ENCODE assay signal across 1 cellular context in the genomic region with DNA sequence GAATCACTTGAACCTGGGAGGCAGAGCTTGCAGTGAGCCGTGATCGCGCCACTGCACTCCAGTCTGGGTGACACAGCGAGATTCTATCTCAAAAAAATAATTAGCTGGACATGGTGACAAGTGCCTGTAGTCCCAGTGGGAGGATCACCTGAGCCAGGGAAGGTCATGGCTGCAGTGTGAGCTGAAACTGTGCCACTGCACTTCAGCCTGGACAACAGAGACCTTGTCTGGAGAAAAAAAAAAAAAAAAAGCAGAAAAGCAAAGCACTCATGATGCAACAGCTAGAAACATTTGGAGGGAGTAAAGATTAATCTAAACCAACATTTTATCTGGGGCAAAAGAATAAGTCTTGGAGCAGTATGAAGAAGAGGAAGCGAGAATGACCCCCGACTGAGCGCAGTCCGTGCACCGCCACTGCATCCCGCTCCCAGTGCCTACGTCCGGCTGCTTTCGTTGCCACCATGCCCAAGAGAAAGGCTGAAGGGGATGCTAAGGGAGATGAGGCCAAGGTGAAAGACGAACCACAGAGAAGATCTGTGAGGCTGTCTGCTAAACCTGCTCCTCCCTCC.
A peak's percentile ranks its signal among the peaks of the same experiment; 100 is the strongest.
TF ChIP-seq lines count a peak whose summit lies in the region.

No MANE protein-coding gene starts in this region.

TF ChIP-seq in HepG2, 621 proteins besides CTCF, POLR2A, EP300 and RAD21 (continued from another document and continues in another):
- TF ChIP-seq NFIC (IDR thresholded peaks at IDR 0.05; ENCODE audit: low read length): no peak
- no peak for TF ChIP-seq ZNF260 (CRISPR knock-in tag; IDR thresholded peaks at IDR 0.05; ENCODE audit: borderline replicate concordance, low read depth)
- no peak for TF ChIP-seq ZNF3 (CRISPR knock-in tag; IDR thresholded peaks at IDR 0.05)
- TF ChIP-seq ZNF232 (CRISPR knock-in tag; IDR thresholded peaks at IDR 0.05; ENCODE audit: borderline replicate concordance): no peak
- no peak for TF ChIP-seq ZBTB25 (CRISPR knock-in tag; IDR thresholded peaks at IDR 0.05)
- TF ChIP-seq, protein P1, sequence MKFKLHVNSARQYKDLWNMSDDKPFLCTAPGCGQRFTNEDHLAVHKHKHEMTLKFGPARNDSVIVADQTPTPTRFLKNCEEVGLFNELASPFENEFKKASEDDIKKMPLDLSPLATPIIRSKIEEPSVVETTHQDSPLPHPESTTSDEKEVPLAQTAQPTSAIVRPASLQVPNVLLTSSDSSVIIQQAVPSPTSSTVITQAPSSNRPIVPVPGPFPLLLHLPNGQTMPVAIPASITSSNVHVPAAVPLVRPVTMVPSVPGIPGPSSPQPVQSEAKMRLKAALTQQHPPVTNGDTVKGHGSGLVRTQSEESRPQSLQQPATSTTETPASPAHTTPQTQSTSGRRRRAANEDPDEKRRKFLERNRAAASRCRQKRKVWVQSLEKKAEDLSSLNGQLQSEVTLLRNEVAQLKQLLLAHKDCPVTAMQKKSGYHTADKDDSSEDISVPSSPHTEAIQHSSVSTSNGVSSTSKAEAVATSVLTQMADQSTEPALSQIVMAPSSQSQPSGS (CRISPR knock-in tag; IDR thresholded peaks at IDR 0.05): no peak
- no peak for TF ChIP-seq SNAPC5 (CRISPR knock-in tag; IDR thresholded peaks at IDR 0.05; ENCODE audit: borderline replicate concordance)
- peak; percentile 51 for TF ChIP-seq HOXA3 (CRISPR knock-in tag; IDR thresholded peaks at IDR 0.05)
- peak; percentile 94 for TF ChIP-seq CEBPG (CRISPR knock-in tag; IDR thresholded peaks at IDR 0.05)
- TF ChIP-seq SOX5 (CRISPR knock-in tag; IDR thresholded peaks at IDR 0.05; ENCODE audit: borderline replicate concordance): peak; percentile 62; the same call in 1 of the 2 replicates
- no peak for TF ChIP-seq ELF4 (CRISPR knock-in tag; IDR thresholded peaks at IDR 0.05; ENCODE audit: borderline replicate concordance)
- peak; percentile 40; the same call in 1 of the 2 replicates for TF ChIP-seq PAXIP1 (CRISPR knock-in tag; conservative IDR thresholded peaks at IDR 0.05)
- TF ChIP-seq, protein P2, sequence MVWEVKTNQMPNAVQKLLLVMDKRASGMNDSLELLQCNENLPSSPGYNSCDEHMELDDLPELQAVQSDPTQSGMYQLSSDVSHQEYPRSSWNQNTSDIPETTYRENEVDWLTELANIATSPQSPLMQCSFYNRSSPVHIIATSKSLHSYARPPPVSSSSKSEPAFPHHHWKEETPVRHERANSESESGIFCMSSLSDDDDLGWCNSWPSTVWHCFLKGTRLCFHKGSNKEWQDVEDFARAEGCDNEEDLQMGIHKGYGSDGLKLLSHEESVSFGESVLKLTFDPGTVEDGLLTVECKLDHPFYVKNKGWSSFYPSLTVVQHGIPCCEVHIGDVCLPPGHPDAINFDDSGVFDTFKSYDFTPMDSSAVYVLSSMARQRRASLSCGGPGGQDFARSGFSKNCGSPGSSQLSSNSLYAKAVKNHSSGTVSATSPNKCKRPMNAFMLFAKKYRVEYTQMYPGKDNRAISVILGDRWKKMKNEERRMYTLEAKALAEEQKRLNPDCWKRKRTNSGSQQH (CRISPR knock-in tag; IDR thresholded peaks at IDR 0.05; ENCODE audit: low read depth): no peak
- TF ChIP-seq ZFP90 (CRISPR knock-in tag; IDR thresholded peaks at IDR 0.05; ENCODE audit: borderline replicate concordance): peak; percentile 46; the same call in 1 of the 2 replicates
- TF ChIP-seq, protein P3, sequence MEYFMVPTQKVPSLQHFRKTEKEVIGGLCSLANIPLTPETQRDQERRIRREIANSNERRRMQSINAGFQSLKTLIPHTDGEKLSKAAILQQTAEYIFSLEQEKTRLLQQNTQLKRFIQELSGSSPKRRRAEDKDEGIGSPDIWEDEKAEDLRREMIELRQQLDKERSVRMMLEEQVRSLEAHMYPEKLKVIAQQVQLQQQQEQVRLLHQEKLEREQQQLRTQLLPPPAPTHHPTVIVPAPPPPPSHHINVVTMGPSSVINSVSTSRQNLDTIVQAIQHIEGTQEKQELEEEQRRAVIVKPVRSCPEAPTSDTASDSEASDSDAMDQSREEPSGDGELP (IDR thresholded peaks at IDR 0.05; ENCODE audit: borderline replicate concordance, low read depth): peak; percentile 62; the same call in 1 of the 2 replicates
- no peak for TF ChIP-seq YY1 (IDR thresholded peaks at IDR 0.05; ENCODE audit: insufficient read depth, insufficient replicate concordance, low read depth, low read length)
- peak; percentile 68 for TF ChIP-seq SAP130 (CRISPR knock-in tag; IDR thresholded peaks at IDR 0.05; ENCODE audit: low read depth)
- no peak for TF ChIP-seq ZNF431 (CRISPR knock-in tag; IDR thresholded peaks at IDR 0.05; ENCODE audit: borderline replicate concordance, low read depth)
- TF ChIP-seq ZNF784 (CRISPR knock-in tag; IDR thresholded peaks at IDR 0.05; ENCODE audit: borderline replicate concordance): no peak
- TF ChIP-seq, protein P4, sequence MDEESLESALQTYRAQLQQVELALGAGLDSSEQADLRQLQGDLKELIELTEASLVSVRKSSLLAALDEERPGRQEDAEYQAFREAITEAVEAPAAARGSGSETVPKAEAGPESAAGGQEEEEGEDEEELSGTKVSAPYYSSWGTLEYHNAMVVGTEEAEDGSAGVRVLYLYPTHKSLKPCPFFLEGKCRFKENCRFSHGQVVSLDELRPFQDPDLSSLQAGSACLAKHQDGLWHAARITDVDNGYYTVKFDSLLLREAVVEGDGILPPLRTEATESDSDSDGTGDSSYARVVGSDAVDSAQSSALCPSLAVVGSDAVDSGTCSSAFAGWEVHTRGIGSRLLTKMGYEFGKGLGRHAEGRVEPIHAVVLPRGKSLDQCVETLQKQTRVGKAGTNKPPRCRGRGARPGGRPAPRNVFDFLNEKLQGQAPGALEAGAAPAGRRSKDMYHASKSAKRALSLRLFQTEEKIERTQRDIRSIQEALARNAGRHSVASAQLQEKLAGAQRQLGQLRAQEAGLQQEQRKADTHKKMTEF (CRISPR knock-in tag; IDR thresholded peaks at IDR 0.05): peak; percentile 38; the same call in 1 of the 2 replicates
- no peak for TF ChIP-seq NONO (IDR thresholded peaks at IDR 0.05)
- no peak for TF ChIP-seq NONO (CRISPR knock-in tag; conservative IDR thresholded peaks at IDR 0.05)
- TF ChIP-seq TBX2 (CRISPR knock-in tag; IDR thresholded peaks at IDR 0.05; ENCODE audit: borderline replicate concordance): peak; percentile 57; the same call in 1 of the 2 replicates
- no peak for TF ChIP-seq KDM5B (CRISPR knock-in tag; IDR thresholded peaks at IDR 0.05; ENCODE audit: borderline replicate concordance)
- peak; percentile 75; the same call in 1 of the 2 replicates for TF ChIP-seq SSRP1 (CRISPR knock-in tag; IDR thresholded peaks at IDR 0.05)
- peak; percentile 34; the same call in 1 of the 2 replicates for TF ChIP-seq GABPB1 (CRISPR knock-in tag; IDR thresholded peaks at IDR 0.05)
- TF ChIP-seq TRAFD1 (CRISPR knock-in tag; IDR thresholded peaks at IDR 0.05; ENCODE audit: borderline replicate concordance): no peak
- peak; percentile 53; the same call in 1 of the 2 replicates for TF ChIP-seq ZMYM3 (CRISPR knock-in tag; IDR thresholded peaks at IDR 0.05)
- no peak for TF ChIP-seq STAG1 (CRISPR knock-in tag; IDR thresholded peaks at IDR 0.05)
- TF ChIP-seq ZNF773 (CRISPR knock-in tag; IDR thresholded peaks at IDR 0.05; ENCODE audit: borderline replicate concordance): no peak
- 0 out of 2 replicates have a peak, but pooled peaks have one; percentile 39 for TF ChIP-seq ISL2 (CRISPR knock-in tag; IDR thresholded peaks at IDR 0.05)
- TF ChIP-seq ATF4 (CRISPR knock-in tag; IDR thresholded peaks at IDR 0.05): peak; percentile 49 to 99; a peak in 3 of 4 replicates
- TF ChIP-seq, protein P5, sequence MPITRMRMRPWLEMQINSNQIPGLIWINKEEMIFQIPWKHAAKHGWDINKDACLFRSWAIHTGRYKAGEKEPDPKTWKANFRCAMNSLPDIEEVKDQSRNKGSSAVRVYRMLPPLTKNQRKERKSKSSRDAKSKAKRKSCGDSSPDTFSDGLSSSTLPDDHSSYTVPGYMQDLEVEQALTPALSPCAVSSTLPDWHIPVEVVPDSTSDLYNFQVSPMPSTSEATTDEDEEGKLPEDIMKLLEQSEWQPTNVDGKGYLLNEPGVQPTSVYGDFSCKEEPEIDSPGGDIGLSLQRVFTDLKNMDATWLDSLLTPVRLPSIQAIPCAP (CRISPR knock-in tag; IDR thresholded peaks at IDR 0.05; ENCODE audit: low read depth): no peak
- TF ChIP-seq SIX4 (CRISPR knock-in tag; IDR thresholded peaks at IDR 0.05): no peak
- TF ChIP-seq NCOA2 (CRISPR knock-in tag; IDR thresholded peaks at IDR 0.05): 0 out of 2 replicates have a peak, but pooled peaks have one; percentile 30
- no peak for TF ChIP-seq DNMT3B (CRISPR knock-in tag; conservative IDR thresholded peaks at IDR 0.05)
- peak; percentile 51; the same call in 1 of the 3 replicates for TF ChIP-seq MXI1 (IDR thresholded peaks at IDR 0.05; ENCODE audit: borderline replicate concordance, low read depth, low read length)
- TF ChIP-seq ZBTB33 (CRISPR knock-in tag; IDR thresholded peaks at IDR 0.05): peak; percentile 85
- no peak for TF ChIP-seq U2AF2 (IDR thresholded peaks at IDR 0.05; ENCODE audit: low read depth, low read length)
- no peak for TF ChIP-seq SIN3B (IDR thresholded peaks at IDR 0.05; ENCODE audit: low read length)
- no peak for TF ChIP-seq SOX6 (IDR thresholded peaks at IDR 0.05)
- peak; percentile 81 for TF ChIP-seq SOX6 (CRISPR knock-in tag; IDR thresholded peaks at IDR 0.05)
- no peak for TF ChIP-seq ZNF296 (CRISPR knock-in tag; conservative IDR thresholded peaks at IDR 0.05)
- peak; percentile 34; the same call in 1 of the 2 replicates for TF ChIP-seq ZNF121 (CRISPR knock-in tag; IDR thresholded peaks at IDR 0.05)
- TF ChIP-seq FOXO1 (CRISPR knock-in tag; IDR thresholded peaks at IDR 0.05): peak; percentile 20; the same call in 1 of the 2 replicates
